Comparison of ENCODE assay signal across 29 cellular contexts in the genomic region with DNA sequence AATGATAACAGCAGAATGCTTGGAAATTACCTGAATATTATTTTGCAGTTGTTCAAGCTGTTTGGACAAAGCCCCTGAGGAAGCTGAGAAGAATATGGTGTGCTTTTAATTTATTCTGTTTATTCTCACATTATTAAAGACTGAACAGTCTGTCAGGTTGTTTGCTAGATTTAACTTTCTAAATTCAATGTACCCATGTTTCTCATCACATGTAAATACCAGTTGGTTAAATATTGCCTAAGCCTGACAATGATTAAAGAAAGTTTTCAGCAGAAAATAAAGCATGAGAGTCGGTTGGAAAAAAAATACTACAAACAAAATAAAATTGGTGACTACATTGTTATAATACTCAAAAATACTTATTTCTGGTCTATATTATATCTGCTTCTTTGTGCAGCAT.
"Had no signal": no experiment of that assay in that cellular context is flagged by ENCODE, and none has a peak within 500 bp of the region (broad histone marks: within the 10 kb centered on the region; RNA-seq: fewer than 3 reads in every experiment).

No MANE protein-coding gene starts in this region.

- DNase-seq: naive thymus-derived CD4-positive, alpha-beta T cell; natural killer cell; nephron progenitor cell; nucleus accumbens; pancreas; right cardiac atrium; spleen; stimulated activated CD4-positive, alpha-beta T cell treated with anti-CD3 and anti-CD28 coated beads, Interleukin-12 subunit alpha, Interleukin-12 subunit beta, amount 100 ng/mL, for 4 hours; stimulated activated CD4-positive, alpha-beta T cell treated with anti-CD3 and anti-CD28 coated beads, Interleukin-1b, Interleukin-23, amount 100 ng/mL, for 48 hours; stimulated activated CD4-positive, alpha-beta T cell treated with anti-CD3 and anti-CD28 coated beads, Interleukin-4, amount 100 ng/mL, for 1 hour; stimulated activated CD4-positive, alpha-beta T cell treated with anti-CD3 and anti-CD28 coated beads, Interleukin-4, amount 100 ng/mL, for 4 hours; stimulated activated CD8-positive, alpha-beta memory T cell treated with anti-CD3 and anti-CD28 coated beads, Interleukin-4, amount 100 ng/mL, for 48 hours; stimulated activated naive CD4-positive, alpha-beta T cell; stimulated activated naive CD8-positive, alpha-beta T cell treated with anti-CD3 and anti-CD28 coated beads, Interleukin-15, amount 100 ng/mL, for 72 hours; stimulated activated naive CD8-positive, alpha-beta T cell treated with anti-CD3 and anti-CD28 coated beads, Interleukin-15, Interleukin-2, amounts not matched to agents 100 U/mL and 50 U/mL, for 24 hours; substantia nigra; testis; tibial artery; transverse colon; upper lobe of right lung; uterus had no signal

- H3K36me3 Mint-ChIP-seq: natural killer cell; stimulated activated memory B cell treated with anti-CD40 and anti-IgM and Interleukin-4, amounts not matched to agents 10 μg/mL and 1 μg/mL and 100 μg/mL, for 72 hours; type B pancreatic cell had no signal

- ATAC-seq: naive thymus-derived CD4-positive, alpha-beta T cell; natural killer cell; pancreas; right cardiac atrium; sciatic nerve; stimulated activated memory B cell treated with anti-CD40 and anti-IgM and Interleukin-4, amounts not matched to agents 10 μg/mL and 1 μg/mL and 100 μg/mL, for 72 hours; stimulated activated naive CD8-positive, alpha-beta T cell treated with anti-CD3 and anti-CD28 coated beads, Interleukin-15, amount 100 ng/mL, for 72 hours; stimulated activated naive CD8-positive, alpha-beta T cell treated with anti-CD3 and anti-CD28 coated beads, Interleukin-15, Interleukin-2, amounts not matched to agents 100 U/mL and 50 U/mL, for 24 hours; upper lobe of right lung had no signal

- H3K4me3 Mint-ChIP-seq: naive thymus-derived CD4-positive, alpha-beta T cell; natural killer cell; nephron progenitor cell; neural crest cell; stimulated activated memory B cell treated with anti-CD40 and anti-IgM and Interleukin-4, amounts not matched to agents 10 μg/mL and 1 μg/mL and 100 μg/mL, for 72 hours; stimulated activated naive CD8-positive, alpha-beta T cell treated with anti-CD3 and anti-CD28 coated beads, Interleukin-15, amount 100 ng/mL, for 72 hours; type B pancreatic cell had no signal

- H3K4me3 ChIP-seq: pancreas, prostate gland, skin epidermis, smooth muscle cell, spleen, suprapubic skin, testis, tibial artery, transverse colon, upper lobe of right lung, uterus had no signal

- H3K9me3 Mint-ChIP-seq: nephron progenitor cell had no signal

- H3K4me1 Mint-ChIP-seq: naive thymus-derived CD4-positive, alpha-beta T cell; natural killer cell; nephron progenitor cell; neural crest cell; stimulated activated memory B cell treated with anti-CD40 and anti-IgM and Interleukin-4, amounts not matched to agents 10 μg/mL and 1 μg/mL and 100 μg/mL, for 72 hours; stimulated activated naive CD8-positive, alpha-beta T cell treated with anti-CD3 and anti-CD28 coated beads, Interleukin-15, amount 100 ng/mL, for 72 hours had no signal

- H3K27ac Mint-ChIP-seq: naive thymus-derived CD4-positive, alpha-beta T cell; natural killer cell; nephron progenitor cell; stimulated activated memory B cell treated with anti-CD40 and anti-IgM and Interleukin-4, amounts not matched to agents 10 μg/mL and 1 μg/mL and 100 μg/mL, for 72 hours; stimulated activated naive CD8-positive, alpha-beta T cell treated with anti-CD3 and anti-CD28 coated beads, Interleukin-15, amount 100 ng/mL, for 72 hours; type B pancreatic cell had no signal

- H3K27me3 Mint-ChIP-seq: naive thymus-derived CD4-positive, alpha-beta T cell; stimulated activated memory B cell treated with anti-CD40 and anti-IgM and Interleukin-4, amounts not matched to agents 10 μg/mL and 1 μg/mL and 100 μg/mL, for 72 hours; stimulated activated naive CD8-positive, alpha-beta T cell treated with anti-CD3 and anti-CD28 coated beads, Interleukin-15, amount 100 ng/mL, for 72 hours; type B pancreatic cell had no signal
